14 cellular contexts compared by ENCODE assay signal in genomic region chr15:75030424-75030823, GRCh38. TPM values are rescaled to one million over a fixed set of nuclear protein-coding genes. Genes with fewer than 3 reads are reported as not detected.
A peak's percentile ranks its signal among the peaks of the same experiment; 100 is the strongest.
DNase-seq lines count a peak whose midpoint lies in the region; ATAC-seq and TF ChIP-seq lines count a peak whose summit lies in the region.
"Had no signal": no experiment of that assay in that cellular context is flagged by ENCODE, and none has a peak within 500 bp of the region (broad histone marks: within the 10 kb centered on the region; RNA-seq: fewer than 3 reads in every experiment).

No MANE protein-coding gene starts in this region.

- no peaks in the 10 kb centered on the region for H3K36me3 ChIP-seq in lower lobe of right lung

- H3K27ac ChIP-seq in lower lobe of right lung (peak overlapping the region; percentile 77), temporal lobe (ENCODE audit: low read depth, low read length) (peak overlapping the region; percentile 45)
- H3K27ac ChIP-seq: 22Rv1 had no signal

- in situ Hi-C loops in astrocyte of the spinal cord (cut with HindIII; ENCODE audit: low sequenced_read_pairs): no loop called here

- H3K36me3 Mint-ChIP-seq in activated naive CD8-positive, alpha-beta T cell treated with anti-CD3 and anti-CD28 coated beads for 36 hours: peaks cover 10% of the 10 kb centered on the region

- peaks cover 22% of the 10 kb centered on the region for H3K4me1 Mint-ChIP-seq in activated naive CD8-positive, alpha-beta T cell treated with anti-CD3 and anti-CD28 coated beads for 36 hours

- no peaks in the 10 kb centered on the region for H3K27me3 ChIP-seq in lower lobe of right lung (ENCODE audit: low read depth)

- DNase-seq in DMS 273 (lab: John Stamatoyannopoulos, UW; ENCODE audit: unreplicated experiment) (peak; percentile 30), DMS 273 treated with DMSO at 0.1 percent for 48 hours (lab: John Stamatoyannopoulos, UW) (no peak), astrocyte of the spinal cord (ENCODE audit: low read depth, low spot score) (no peak), lower lobe of right lung (no peak), NCI-H1694 treated with DMSO at 0.1 percent for 48 hours (lab: John Stamatoyannopoulos, UW) (no peak)
- no peak for DNase-seq in activated naive CD8-positive, alpha-beta T cell treated with anti-CD3 and anti-CD28 coated beads for 36 hours
- DNase-seq: activated T-cell treated with anti-CD3 and anti-CD28 coated beads, Interleukin-2, amount 50 U/mL, for 4 hours; Karpas-422; NCI-H1930; NCI-H748 treated with DMSO at 0.1 percent for 48 hours; retina had no signal

- no peaks in the 10 kb centered on the region for H3K9me3 ChIP-seq in lower lobe of right lung

- ATAC-seq in lower lobe of right lung (no peak), GM21717 (IDR thresholded peaks at IDR 0.05; ENCODE audit: unreplicated experiment) (no peak)

- peak; percentile 2 for TF ChIP-seq CTCF in astrocyte of the spinal cord (IDR thresholded peaks at IDR 0.05; ENCODE audit: low read depth, low read length)
- TF ChIP-seq CTCF in lower lobe of right lung (IDR thresholded peaks at IDR 0.05): no peak

- intact Hi-C loops in lower lobe of right lung (cut with DNase I): no loop called here

- no peak overlapping the region for H3K27ac Mint-ChIP-seq in activated naive CD8-positive, alpha-beta T cell treated with anti-CD3 and anti-CD28 coated beads for 36 hours

- H3K9me3 Mint-ChIP-seq in activated naive CD8-positive, alpha-beta T cell treated with anti-CD3 and anti-CD28 coated beads for 36 hours: no peaks in the 10 kb centered on the region
- H3K9me3 Mint-ChIP-seq: activated T-cell treated with anti-CD3 and anti-CD28 coated beads, Interleukin-2, amount 50 U/mL, for 4 hours had no signal

- peaks cover 40% of the 10 kb centered on the region for H3K4me1 ChIP-seq in lower lobe of right lung

- H3K27me3 Mint-ChIP-seq in activated naive CD8-positive, alpha-beta T cell treated with anti-CD3 and anti-CD28 coated beads for 36 hours: no peaks in the 10 kb centered on the region

- H3K4me3 ChIP-seq in astrocyte of the spinal cord (ENCODE audit: low read depth, low read length): no peak overlapping the region
- no peak overlapping the region for H3K4me3 ChIP-seq in lower lobe of right lung

- H3K4me3 Mint-ChIP-seq in activated naive CD8-positive, alpha-beta T cell treated with anti-CD3 and anti-CD28 coated beads for 36 hours: no peak overlapping the region
- H3K4me3 Mint-ChIP-seq: activated T-cell treated with anti-CD3 and anti-CD28 coated beads, Interleukin-2, amount 50 U/mL, for 4 hours had no signal

RNA-seq across cellular contexts. Expression of gene PPCDC, which starts 7.0 kb away (rescaled TPM):
- total RNA-seq in lower lobe of right lung (11.2 TPM), temporal lobe (2.5 TPM)
- 10 to 100 TPM; 29.4 to 33.7 TPM for total RNA-seq in activated naive CD8-positive, alpha-beta T cell treated with anti-CD3 and anti-CD28 coated beads for 36 hours

RNA-seq across cellular contexts. Expression of gene SCAMP5, which starts 35.1 kb away (rescaled TPM):
- 1.9 TPM for total RNA-seq in lower lobe of right lung
- total RNA-seq in temporal lobe: 49.2 TPM
- total RNA-seq in activated naive CD8-positive, alpha-beta T cell treated with anti-CD3 and anti-CD28 coated beads for 36 hours: under 1 TPM; 0.44 to 0.58 TPM

Comparison
In these comparisons a context has a peak if more than half of its experiments do, and no peak if none do; other contexts are left out.
1. RNA of gene SCAMP5, which starts 35.1 kb away (total RNA-seq): 49.2 TPM in temporal lobe (single experiment); 1.9 TPM in lower lobe of right lung (single experiment) and 0.44 to 0.58 TPM in activated naive CD8-positive, alpha-beta T cell treated with anti-CD3 and anti-CD28 coated beads for 36 hours; every median in the first group is over 10 times any median in the second.